ENCODE assay signal across 1 cellular context in the genomic region with DNA sequence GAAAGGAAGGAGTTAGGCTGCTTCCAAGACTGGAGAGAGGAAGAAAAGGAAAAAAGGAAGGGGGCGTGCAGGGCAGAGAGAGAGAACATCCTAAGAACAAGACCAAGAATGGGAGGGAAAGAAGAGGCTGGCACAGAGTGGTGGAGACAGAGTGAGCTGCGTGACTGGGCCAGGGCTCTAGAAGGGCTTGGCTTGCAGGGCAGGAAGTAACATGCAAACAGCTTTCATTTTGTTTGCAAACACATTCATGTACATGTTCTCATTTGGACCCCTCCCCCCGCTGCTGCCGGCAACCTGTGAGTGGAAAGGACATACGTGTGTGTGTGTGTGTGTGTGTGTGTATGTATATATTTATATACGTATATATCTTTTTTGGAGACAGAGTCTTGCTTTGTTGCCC.
TF ChIP-seq lines count a peak whose summit lies in the region.

No MANE protein-coding gene starts in this region.

TF ChIP-seq in WTC11, 78 proteins besides CTCF, POLR2A, EP300 and RAD21 (continued from another document):
- TF ChIP-seq, protein P1, sequence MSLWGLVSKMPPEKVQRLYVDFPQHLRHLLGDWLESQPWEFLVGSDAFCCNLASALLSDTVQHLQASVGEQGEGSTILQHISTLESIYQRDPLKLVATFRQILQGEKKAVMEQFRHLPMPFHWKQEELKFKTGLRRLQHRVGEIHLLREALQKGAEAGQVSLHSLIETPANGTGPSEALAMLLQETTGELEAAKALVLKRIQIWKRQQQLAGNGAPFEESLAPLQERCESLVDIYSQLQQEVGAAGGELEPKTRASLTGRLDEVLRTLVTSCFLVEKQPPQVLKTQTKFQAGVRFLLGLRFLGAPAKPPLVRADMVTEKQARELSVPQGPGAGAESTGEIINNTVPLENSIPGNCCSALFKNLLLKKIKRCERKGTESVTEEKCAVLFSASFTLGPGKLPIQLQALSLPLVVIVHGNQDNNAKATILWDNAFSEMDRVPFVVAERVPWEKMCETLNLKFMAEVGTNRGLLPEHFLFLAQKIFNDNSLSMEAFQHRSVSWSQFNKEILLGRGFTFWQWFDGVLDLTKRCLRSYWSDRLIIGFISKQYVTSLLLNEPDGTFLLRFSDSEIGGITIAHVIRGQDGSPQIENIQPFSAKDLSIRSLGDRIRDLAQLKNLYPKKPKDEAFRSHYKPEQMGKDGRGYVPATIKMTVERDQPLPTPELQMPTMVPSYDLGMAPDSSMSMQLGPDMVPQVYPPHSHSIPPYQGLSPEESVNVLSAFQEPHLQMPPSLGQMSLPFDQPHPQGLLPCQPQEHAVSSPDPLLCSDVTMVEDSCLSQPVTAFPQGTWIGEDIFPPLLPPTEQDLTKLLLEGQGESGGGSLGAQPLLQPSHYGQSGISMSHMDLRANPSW (CRISPR knock-in tag; conservative IDR thresholded peaks at IDR 0.05; ENCODE audit: low read depth): no peak
- TF ChIP-seq GABPB1 (CRISPR knock-in tag; IDR thresholded peaks at IDR 0.05) (no peak), RELA (CRISPR knock-in tag; IDR thresholded peaks at IDR 0.05; ENCODE audit: borderline replicate concordance) (no peak), ZNF121 (CRISPR knock-in tag; IDR thresholded peaks at IDR 0.05) (no peak)
- TF ChIP-seq, protein P2, sequence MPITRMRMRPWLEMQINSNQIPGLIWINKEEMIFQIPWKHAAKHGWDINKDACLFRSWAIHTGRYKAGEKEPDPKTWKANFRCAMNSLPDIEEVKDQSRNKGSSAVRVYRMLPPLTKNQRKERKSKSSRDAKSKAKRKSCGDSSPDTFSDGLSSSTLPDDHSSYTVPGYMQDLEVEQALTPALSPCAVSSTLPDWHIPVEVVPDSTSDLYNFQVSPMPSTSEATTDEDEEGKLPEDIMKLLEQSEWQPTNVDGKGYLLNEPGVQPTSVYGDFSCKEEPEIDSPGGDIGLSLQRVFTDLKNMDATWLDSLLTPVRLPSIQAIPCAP (CRISPR knock-in tag; IDR thresholded peaks at IDR 0.05): no peak
- TF ChIP-seq, protein P3, sequence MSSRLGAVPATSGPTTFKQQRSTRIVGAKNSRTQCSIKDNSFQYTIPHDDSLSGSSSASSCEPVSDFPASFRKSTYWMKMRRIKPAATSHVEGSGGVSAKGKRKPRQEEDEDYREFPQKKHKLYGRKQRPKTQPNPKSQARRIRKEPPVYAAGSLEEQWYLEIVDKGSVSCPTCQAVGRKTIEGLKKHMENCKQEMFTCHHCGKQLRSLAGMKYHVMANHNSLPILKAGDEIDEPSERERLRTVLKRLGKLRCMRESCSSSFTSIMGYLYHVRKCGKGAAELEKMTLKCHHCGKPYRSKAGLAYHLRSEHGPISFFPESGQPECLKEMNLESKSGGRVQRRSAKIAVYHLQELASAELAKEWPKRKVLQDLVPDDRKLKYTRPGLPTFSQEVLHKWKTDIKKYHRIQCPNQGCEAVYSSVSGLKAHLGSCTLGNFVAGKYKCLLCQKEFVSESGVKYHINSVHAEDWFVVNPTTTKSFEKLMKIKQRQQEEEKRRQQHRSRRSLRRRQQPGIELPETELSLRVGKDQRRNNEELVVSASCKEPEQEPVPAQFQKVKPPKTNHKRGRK (CRISPR knock-in tag; IDR thresholded peaks at IDR 0.05; ENCODE audit: borderline replicate concordance): no peak
